ENCODE assay signal across 8 cellular contexts in the genomic region with DNA sequence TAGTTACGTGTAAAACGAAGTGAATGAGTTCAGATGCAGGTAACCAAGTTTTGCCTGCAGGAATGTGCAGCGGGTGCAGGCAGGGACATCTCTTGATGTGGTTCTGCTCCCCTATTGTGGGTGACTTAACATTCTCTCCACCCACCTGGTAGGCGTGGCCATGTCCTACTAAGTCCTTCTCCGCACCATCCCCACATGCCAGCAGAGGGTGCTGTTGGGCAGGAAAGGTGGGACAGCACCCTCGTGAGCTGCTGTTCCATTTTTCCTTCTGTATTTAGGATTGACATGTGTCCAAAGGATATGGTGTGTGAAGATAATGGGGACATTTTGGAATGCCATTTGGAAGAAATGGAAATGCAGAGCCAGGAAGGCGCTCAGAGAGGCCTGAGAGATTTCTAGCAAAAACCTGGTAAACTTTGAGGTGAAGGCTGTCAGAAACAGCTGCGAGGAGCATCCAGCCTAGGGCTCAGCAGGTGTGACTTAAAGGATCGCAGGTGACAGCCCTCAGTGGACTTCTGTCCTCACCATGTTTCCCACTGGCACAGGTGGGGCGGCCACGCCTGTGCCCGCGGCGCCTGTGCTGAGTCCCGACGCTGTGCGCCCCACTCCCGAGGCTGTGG. TPM values are rescaled to one million over a fixed set of nuclear protein-coding genes. Genes with fewer than 3 reads are reported as not detected.
DNase-seq lines count a peak whose midpoint lies in the region; ATAC-seq and TF ChIP-seq lines count a peak whose summit lies in the region.

No MANE protein-coding gene starts in this region.

- H3K79me2 ChIP-seq in GM23338 (replicated peaks; ENCODE audit: insufficient read depth), result no peaks in the 10 kb centered on the region

- peaks cover 6% of the 10 kb centered on the region for H3K27me3 Mint-ChIP-seq in GM23338 (ENCODE audit: insufficient read depth, low read depth, poor library complexity)
- H3K27me3 Mint-ChIP-seq in activated T-helper 17 cell treated with anti-CD3 and anti-CD28 coated beads, Interleukin-2, amount 50 U/mL, for 72 hours, result peaks cover 20% of the 10 kb centered on the region
- H3K27me3 Mint-ChIP-seq in natural killer cell (ENCODE audit: low read depth in 2 of 2), result peaks cover 29 to 35% of the 10 kb centered on the region in 2 donors
- H3K27me3 Mint-ChIP-seq in stimulated activated naive B cell treated with anti-CD40 and anti-IgM and Interleukin-4, amounts not matched to agents 10 μg/mL and 1 μg/mL and 100 μg/mL, for 72 hours, result peaks cover 27 to 33% of the 10 kb centered on the region in 2 donors

- ATAC-seq in GM23338 (peak; percentile 78), natural killer cell (peak; percentile 97 to 100 (median 100))
- ATAC-seq in activated T-helper 17 cell treated with anti-CD3 and anti-CD28 coated beads, Interleukin-2, amount 50 U/mL, for 72 hours (replicated peaks), result peak; percentile 96
- ATAC-seq in stimulated activated naive B cell treated with anti-CD40 and anti-IgM and Interleukin-4, amounts not matched to agents 10 μg/mL and 1 μg/mL and 100 μg/mL, for 72 hours (replicated peaks), result peak; percentile 95 to 96

- peaks cover 15% of the 10 kb centered on the region for H3K4me1 Mint-ChIP-seq in GM23338
- peaks cover 11% of the 10 kb centered on the region for H3K4me1 Mint-ChIP-seq in activated T-helper 17 cell treated with anti-CD3 and anti-CD28 coated beads, Interleukin-2, amount 50 U/mL, for 72 hours
- peaks cover 7 to 8% of the 10 kb centered on the region in 2 donors for H3K4me1 Mint-ChIP-seq in natural killer cell
- peaks cover 7 to 24% of the 10 kb centered on the region in 2 donors for H3K4me1 Mint-ChIP-seq in stimulated activated naive B cell treated with anti-CD40 and anti-IgM and Interleukin-4, amounts not matched to agents 10 μg/mL and 1 μg/mL and 100 μg/mL, for 72 hours

- TF ChIP-seq CTCF in GM23338 (conservative IDR thresholded peaks at IDR 0.05; ENCODE audit: low read depth in 2 of 2) (peak; percentile 98 to 99), fibroblast of the aortic adventitia (IDR thresholded peaks at IDR 0.05; ENCODE audit: insufficient read depth, low read length) (peak; percentile 99), natural killer cell (IDR thresholded peaks at IDR 0.05) (peak; percentile 97)

- no peaks in the 10 kb centered on the region; the same call in 1 of the 2 replicates for H4K20me1 ChIP-seq in GM23338 (replicated peaks; ENCODE audit: insufficient read depth)

- H3K9me2 ChIP-seq in GM23338 (ENCODE audit: insufficient read depth), result 0 out of 2 replicates have a peak, but pooled peaks cover 4% of the 10 kb centered on the region

- H3K4me1 ChIP-seq in GM23338 (ENCODE audit: insufficient read depth), result no peaks in the 10 kb centered on the region

- H3K27me3 ChIP-seq in GM23338 (ENCODE audit: insufficient read depth), result no peaks in the 10 kb centered on the region

- H3K36me3 Mint-ChIP-seq in GM23338 (ENCODE audit: low read depth) (peaks cover 5% of the 10 kb centered on the region), natural killer cell (no peaks in the 10 kb centered on the region)
- no peaks in the 10 kb centered on the region for H3K36me3 Mint-ChIP-seq in activated T-helper 17 cell treated with anti-CD3 and anti-CD28 coated beads, Interleukin-2, amount 50 U/mL, for 72 hours (ENCODE audit: low read depth)
- peaks cover under 1 to 1% of the 10 kb centered on the region in 2 donors for H3K36me3 Mint-ChIP-seq in stimulated activated naive B cell treated with anti-CD40 and anti-IgM and Interleukin-4, amounts not matched to agents 10 μg/mL and 1 μg/mL and 100 μg/mL, for 72 hours

- DNase-seq in Daoy (ENCODE audit: low read depth), result peak; percentile 94
- peak; percentile 99 for DNase-seq in GM23338 (ENCODE audit: low spot score)
- DNase-seq in Kasumi-1 (lab: John Stamatoyannopoulos, UW), result peak; percentile 86 to 92
- peak; percentile 82 for DNase-seq in RPMI7951 (ENCODE audit: low read depth)
- DNase-seq in fibroblast of the aortic adventitia (ENCODE audit: low read depth), result peak; percentile 93
- peak; percentile 92 for DNase-seq in natural killer cell
- DNase-seq in stimulated activated naive B cell treated with anti-CD40 and anti-IgM and Interleukin-4, amounts not matched to agents 10 μg/mL and 1 μg/mL and 100 μg/mL, for 72 hours, result peak; percentile 86

- H3K4me3 Mint-ChIP-seq in GM23338, result peak overlapping the region; percentile 73
- H3K4me3 Mint-ChIP-seq in activated T-helper 17 cell treated with anti-CD3 and anti-CD28 coated beads, Interleukin-2, amount 50 U/mL, for 72 hours, result peak overlapping the region; percentile 86
- H3K4me3 Mint-ChIP-seq in natural killer cell, result peak overlapping the region; percentile 97
- H3K4me3 Mint-ChIP-seq in stimulated activated naive B cell treated with anti-CD40 and anti-IgM and Interleukin-4, amounts not matched to agents 10 μg/mL and 1 μg/mL and 100 μg/mL, for 72 hours, result peak overlapping the region; percentile 87

- H3K36me3 ChIP-seq in GM23338 (ENCODE audit: insufficient read depth), result no peaks in the 10 kb centered on the region

- intact Hi-C loops in natural killer cell (cut with micrococcal nuclease), result loop anchor here (1.0 to 10.0 kb wide), 3 partner anchors 282 to 620 kb away; no protein-coding TSS in a partner anchor

- H2AFZ ChIP-seq in GM23338, result no peak overlapping the region; the same call in 1 of the 2 replicates

- peak overlapping the region; percentile 84 for H3K4me2 ChIP-seq in GM23338

- H3F3A ChIP-seq in GM23338 (replicated peaks; ENCODE audit: low read depth), result no peaks in the 10 kb centered on the region

- H3K27ac Mint-ChIP-seq in GM23338, result no peak overlapping the region
- peak overlapping the region; percentile 48 for H3K27ac Mint-ChIP-seq in activated T-helper 17 cell treated with anti-CD3 and anti-CD28 coated beads, Interleukin-2, amount 50 U/mL, for 72 hours
- H3K27ac Mint-ChIP-seq in natural killer cell, result no peak overlapping the region
- H3K27ac Mint-ChIP-seq in stimulated activated naive B cell treated with anti-CD40 and anti-IgM and Interleukin-4, amounts not matched to agents 10 μg/mL and 1 μg/mL and 100 μg/mL, for 72 hours, result peak overlapping the region; percentile 38

- H3K27ac ChIP-seq in GM23338 (ENCODE audit: low read depth), result no peak overlapping the region

- H3K9me3 Mint-ChIP-seq in GM23338 (peaks cover 10% of the 10 kb centered on the region), natural killer cell (no peaks in the 10 kb centered on the region)
- peaks cover under 1% of the 10 kb centered on the region for H3K9me3 Mint-ChIP-seq in activated T-helper 17 cell treated with anti-CD3 and anti-CD28 coated beads, Interleukin-2, amount 50 U/mL, for 72 hours
- peaks cover under 1 to 1% of the 10 kb centered on the region in 2 donors for H3K9me3 Mint-ChIP-seq in stimulated activated naive B cell treated with anti-CD40 and anti-IgM and Interleukin-4, amounts not matched to agents 10 μg/mL and 1 μg/mL and 100 μg/mL, for 72 hours

- peak overlapping the region; percentile 68 for H3K4me3 ChIP-seq in GM23338
- peak overlapping the region; percentile 55 for H3K4me3 ChIP-seq in fibroblast of the aortic adventitia (ENCODE audit: low read depth, low read length)

TF ChIP-seq in GM23338, 12 proteins besides CTCF, POLR2A, EP300 and RAD21:
- peak; percentile 50; the same call in 1 of the 2 replicates for TF ChIP-seq CREB1 (CRISPR knock-in tag; IDR thresholded peaks at IDR 0.05; ENCODE audit: low read depth)
- TF ChIP-seq, protein P1, sequence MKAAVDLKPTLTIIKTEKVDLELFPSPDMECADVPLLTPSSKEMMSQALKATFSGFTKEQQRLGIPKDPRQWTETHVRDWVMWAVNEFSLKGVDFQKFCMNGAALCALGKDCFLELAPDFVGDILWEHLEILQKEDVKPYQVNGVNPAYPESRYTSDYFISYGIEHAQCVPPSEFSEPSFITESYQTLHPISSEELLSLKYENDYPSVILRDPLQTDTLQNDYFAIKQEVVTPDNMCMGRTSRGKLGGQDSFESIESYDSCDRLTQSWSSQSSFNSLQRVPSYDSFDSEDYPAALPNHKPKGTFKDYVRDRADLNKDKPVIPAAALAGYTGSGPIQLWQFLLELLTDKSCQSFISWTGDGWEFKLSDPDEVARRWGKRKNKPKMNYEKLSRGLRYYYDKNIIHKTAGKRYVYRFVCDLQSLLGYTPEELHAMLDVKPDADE (IDR thresholded peaks at IDR 0.05), result no peak

RNA-seq across cellular contexts. Expression of a gene that starts 26.2 kb away (rescaled TPM):
- total RNA-seq in Daoy (2014; rRNA removed; shearing (Covaris generic)), result 11.3 and 18.7 TPM in 2 replicates
- 22.9 and 25.6 TPM in 2 replicates for total RNA-seq in GM23338 (2014; rRNA removed; shearing (Covaris generic))
- polyA plus RNA-seq in GM23338 (2016; fragmentation: Nextera tagmentation; extraction: Ambion mirVana), result 4.8 and 7.4 TPM in 2 replicates
- total RNA-seq in RPMI7951 (2014; rRNA removed; shearing (Covaris generic)), result 4.8 and 7.2 TPM in 2 replicates
- total RNA-seq in activated T-helper 17 cell treated with anti-CD3 and anti-CD28 coated beads, Interleukin-2, amount 50 U/mL, for 72 hours, result 1 to 10 TPM; 2.0 to 3.0 TPM
- total RNA-seq in fibroblast of the aortic adventitia (ENCODE audit: low replicate concordance) (2.2 and 8.0 TPM in 2 replicates), natural killer cell (1 to 10 TPM; 1.7 to 3.0 (median 3.0) TPM)

Comparison
In these comparisons a context has a peak if more than half of its experiments do, and no peak if none do; other contexts are left out.
1. H3K27ac Mint-ChIP-seq: peak in activated T-helper 17 cell treated with anti-CD3 and anti-CD28 coated beads, Interleukin-2, amount 50 U/mL, for 72 hours (single experiment) and stimulated activated naive B cell treated with anti-CD40 and anti-IgM and Interleukin-4, amounts not matched to agents 10 μg/mL and 1 μg/mL and 100 μg/mL, for 72 hours (single experiment); none in GM23338 (single experiment) and natural killer cell (0 of 2).
2. Peak in every context shown above with its lines, with median percentiles within 50 percentile points of each other: DNase-seq, ATAC-seq, H3K4me3 Mint-ChIP-seq and CTCF ChIP-seq.